ENCODE assay signal across 9 cellular contexts in genomic region chr15:74726774-74727164, GRCh38. TPM values are rescaled to one million over a fixed set of nuclear protein-coding genes. Genes with fewer than 3 reads are reported as not detected.
DNase-seq lines count a peak whose midpoint lies in the region; ATAC-seq and TF ChIP-seq lines count a peak whose summit lies in the region.
"Had no signal": no experiment of that assay in that cellular context is flagged by ENCODE, and none has a peak within 500 bp of the region (broad histone marks: within the 10 kb centered on the region; RNA-seq: fewer than 3 reads in every experiment).

No MANE protein-coding gene starts in this region.

- intact Hi-C loops in IMR-90 (cut with micrococcal nuclease), result no loop called here

- no peak for DNase-seq in AG04449 (ENCODE audit: low read depth, low spot score)
- no peak for DNase-seq in IMR-90
- DNase-seq in choroid plexus epithelial cell (ENCODE audit: low read depth), result no peak
- DNase-seq in naive thymus-derived CD8-positive, alpha-beta T cell, result no peak
- no peak for DNase-seq in NCI-H187 treated with DMSO at 0.1 percent for 48 hours (lab: John Stamatoyannopoulos, UW)
- no peak for DNase-seq in GM10248 (ENCODE audit: extremely low spot score)
- DNase-seq in RPMI8226, result no peak
- no peak for DNase-seq in effector CD8-positive, alpha-beta T cell (lab: John Stamatoyannopoulos, UW)
- DNase-seq: SHP77 treated with DMSO at 0.1 percent for 48 hours had no signal

- WGBS in IMR-90 (ENCODE audit: extremely low coverage in 2 of 2, insufficient read length in 1 of 2), 2 experiments, result 48% methylated on average over 14 of the region's 24 CpGs; no CpG with 5 or more reads in 1 of the 2 experiments

- peak overlapping the region; percentile 80 for H3K4me2 ChIP-seq in IMR-90 (ENCODE audit: low read depth, low read length)

- H3K27ac Mint-ChIP-seq in naive thymus-derived CD8-positive, alpha-beta T cell, result peak overlapping the region in 2 of 10 donors; percentile 20 to 62

- peak overlapping the region; percentile 22; the same call in 1 of the 2 replicates for H3K14ac ChIP-seq in IMR-90 (replicated peaks; ENCODE audit: low read depth, low read length)

- peak overlapping the region; percentile 71 to 84 (median 80) for H3K4me3 Mint-ChIP-seq in naive thymus-derived CD8-positive, alpha-beta T cell

- H3K9ac ChIP-seq in IMR-90 (ENCODE audit: low read depth, low read length), result no peak overlapping the region

- no TSS peak for BruUV-seq in IMR-90 (replicated peaks; lab: Mats Ljungman, UMichigan)

- no peaks in the 10 kb centered on the region for H3K4me1 ChIP-seq in IMR-90 (ENCODE audit: control insufficient read depth, insufficient read depth, low read length)

- peak overlapping the region; percentile 76 for H2AK9ac ChIP-seq in IMR-90 (replicated peaks; ENCODE audit: low read depth, low read length, poor library complexity)

- no peaks in the 10 kb centered on the region for H3K9me3 Mint-ChIP-seq in naive thymus-derived CD8-positive, alpha-beta T cell

- H3K27me3 Mint-ChIP-seq in naive thymus-derived CD8-positive, alpha-beta T cell, result peaks cover 12 to 27% (median 21%) of the 10 kb centered on the region in 5 donors

- H3K4me3 ChIP-seq in AG04449 (ENCODE audit: low read depth, low read length), result peak overlapping the region; percentile 47
- H3K4me3 ChIP-seq in IMR-90 (ENCODE audit: insufficient read depth, low read depth, low read length), result peak overlapping the region; percentile 45; the same call in 1 of the 2 replicates
- H3K4me3 ChIP-seq in choroid plexus epithelial cell (ENCODE audit: low read depth, low read length), result peak overlapping the region; percentile 47

- no peak overlapping the region for H2BK5ac ChIP-seq in IMR-90 (ENCODE audit: low read depth, low read length, poor library complexity, severe bottlenecking)

- in situ Hi-C loops in IMR-90 (cut with MboI; ENCODE audit: low sequenced_read_pairs), result no loop called here

- no peaks in the 10 kb centered on the region for H3K9me3 ChIP-seq in IMR-90 (ENCODE audit: control insufficient read depth, insufficient read depth, low read length)

- 0 out of 2 replicates have a peak overlapping the region, but pooled peaks have one; percentile 2 for H2BK120ac ChIP-seq in IMR-90 (ENCODE audit: low read depth, low read length)

- POLR2A ChIA-PET in AG04449 (lab: Yijun Ruan, JAX), result no interaction called here
- POLR2A ChIA-PET in IMR-90 (lab: Charles Lee; ENCODE audit: unreplicated experiment), result no interaction called here
- POLR2A ChIA-PET in naive thymus-derived CD8-positive, alpha-beta T cell (lab: Charles Lee), result interaction anchor here (0.5 to 2.1 kb wide), 3 partner anchors 31 to 1327 kb away, joined by 4 to 6 read pairs (median 4); partner anchors contain the start of gene EDC3
- POLR2A ChIA-PET in GM10248 (lab: Yijun Ruan, JAX), result no interaction called here

- no peaks in the 10 kb centered on the region; the same call in 1 of the 2 replicates for H4K20me1 ChIP-seq in IMR-90 (ENCODE audit: insufficient read depth, low read length)

- peaks cover 71% of the 10 kb centered on the region for H3K27me3 ChIP-seq in IMR-90 (ENCODE audit: control insufficient read depth, insufficient read depth, low read length)

- H2AK5ac ChIP-seq in IMR-90 (ENCODE audit: low read depth, low read length), result no peak overlapping the region

- TF ChIP-seq CTCF in AG04449 (IDR thresholded peaks at IDR 0.05; ENCODE audit: insufficient read depth, low read length, missing control alignments), result no peak
- no peak for TF ChIP-seq CTCF in IMR-90 (conservative IDR thresholded peaks at IDR 0.05; ENCODE audit: low read depth, low read length)
- no peak for TF ChIP-seq CTCF in choroid plexus epithelial cell (conservative IDR thresholded peaks at IDR 0.05; ENCODE audit: low read depth, low read length)
- no peak for TF ChIP-seq CTCF in GM10248 (IDR thresholded peaks at IDR 0.05; ENCODE audit: control extremely low read depth, extremely low read depth, low read depth, missing control alignments)

- peak overlapping the region in 1 of 2 experiments; percentile 58; a peak in 1 of 4 replicates for H4K8ac ChIP-seq in IMR-90 (ENCODE audit: low read depth in 2 of 2, low read length in 2 of 2)

- H3K79me1 ChIP-seq in IMR-90 (ENCODE audit: low read depth in 1 of 2, low read length in 2 of 2), result no peaks in the 10 kb centered on the region

- ATAC-seq in IMR-90 (ENCODE audit: low read depth), result no peak
- ATAC-seq in naive thymus-derived CD8-positive, alpha-beta T cell, result no peak

- H2BK15ac ChIP-seq in IMR-90 (ENCODE audit: low read depth, low read length), result no peak overlapping the region

- no peak overlapping the region for H3K56ac ChIP-seq in IMR-90 (ENCODE audit: extremely low read depth, insufficient read depth, low read length)

- CTCF ChIA-PET in AG04449 (lab: Yijun Ruan, JAX) (interaction anchor here (0.9 to 2.0 kb wide), 2 partner anchors 42 to 92 kb away, joined by 3 to 8 read pairs; no protein-coding TSS in a partner anchor), IMR-90 (lab: Yijun Ruan, JAX) (no interaction called here), GM10248 (lab: Yijun Ruan, JAX) (interaction anchor here (0.8 to 3.4 kb wide), 2 partner anchors 42 to 50 kb away, joined by 3 to 12 read pairs; no protein-coding TSS in a partner anchor)

- H3K9me1 ChIP-seq in IMR-90 (ENCODE audit: insufficient read depth, low read length), result peaks cover 5% of the 10 kb centered on the region

- H2BK20ac ChIP-seq in IMR-90 (ENCODE audit: low read depth, low read length), result no peak overlapping the region

- peak overlapping the region; percentile 56 for H3K4ac ChIP-seq in IMR-90 (ENCODE audit: low read depth, low read length)

- no peaks in the 10 kb centered on the region for H3K36me3 ChIP-seq in IMR-90 (ENCODE audit: control insufficient read depth, insufficient read depth, low read length)

- H3K18ac ChIP-seq in IMR-90 (ENCODE audit: low read depth, low read length), result no peak overlapping the region

- no peak overlapping the region; the same call in 1 of the 2 replicates for H4K91ac ChIP-seq in IMR-90 (ENCODE audit: insufficient read depth, low read depth, low read length)

- no peaks in the 10 kb centered on the region for H3K36me3 Mint-ChIP-seq in naive thymus-derived CD8-positive, alpha-beta T cell

- TF ChIP-seq POLR2A in IMR-90 (IDR thresholded peaks at IDR 0.05; ENCODE audit: low read depth, low read length), result no peak

- dilution Hi-C loops in IMR-90 (cut with HindIII; ENCODE audit: low sequenced_read_pairs, unreplicated experiment), result no loop called here

- H3K23ac ChIP-seq in IMR-90 (ENCODE audit: low read depth, low read length), result peak overlapping the region; percentile 59; the same call in 1 of the 2 replicates

- peaks cover 4 to 13% (median 10%) of the 10 kb centered on the region in 4 donors for H3K4me1 Mint-ChIP-seq in naive thymus-derived CD8-positive, alpha-beta T cell

- no peak for TF ChIP-seq RAD21 in IMR-90 (IDR thresholded peaks at IDR 0.05; ENCODE audit: low read length)

- H3K27ac ChIP-seq in IMR-90 (ENCODE audit: insufficient read depth, low read length), result no peak overlapping the region

- H4K5ac ChIP-seq in IMR-90 (ENCODE audit: low read depth, low read length), result no peak overlapping the region

- H2AFZ ChIP-seq in IMR-90 (replicated peaks; ENCODE audit: low read length, poor library complexity), result peak overlapping the region; percentile 87

TF ChIP-seq in IMR-90, 13 proteins besides CTCF, POLR2A, EP300 and RAD21 (continues in another document):
- TF ChIP-seq CEBPB (IDR thresholded peaks at IDR 0.05; ENCODE audit: low read depth, low read length) (no peak), MAFK (IDR thresholded peaks at IDR 0.05; ENCODE audit: low read depth, low read length) (no peak), RFX5 (IDR thresholded peaks at IDR 0.05; ENCODE audit: low read depth, low read length) (no peak), MAZ (IDR thresholded peaks at IDR 0.05; ENCODE audit: borderline replicate concordance, low read depth, low read length) (no peak), CHD1 (IDR thresholded peaks at IDR 0.05; ENCODE audit: low read depth, low read length) (no peak), RCOR1 (IDR thresholded peaks at IDR 0.05; ENCODE audit: insufficient replicate concordance, low read length) (no peak), SMC3 (IDR thresholded peaks at IDR 0.05; ENCODE audit: low read depth, low read length) (no peak)

RNA-seq across cellular contexts. Expression of gene CYP1A1, which starts 1.4 kb away (rescaled TPM):
- under 0.01 TPM in 2 replicates for total RNA-seq in IMR-90 (2012; rRNA removed)
- 0.03 and 0.04 TPM in 2 replicates for polyA plus RNA-seq in IMR-90 (2012; rRNA removed)
- 0.02 TPM in 1 of 2 replicates, not detected in the other for polyA plus RNA-seq in IMR-90 (2012; cell fraction: cytosol; rRNA removed)
- 0.05 and 0.06 TPM in 2 replicates for polyA plus RNA-seq in IMR-90 (2012; cell fraction: nucleus; rRNA removed; ENCODE audit: low replicate concordance)
- under 1 TPM; 0.18 to 0.27 TPM for total RNA-seq in naive thymus-derived CD8-positive, alpha-beta T cell
- not detected for polyA plus RNA-seq in naive thymus-derived CD8-positive, alpha-beta T cell

RNA-seq across cellular contexts. Expression of gene CYP1A2, which starts 21.9 kb away (rescaled TPM):
- total RNA-seq in IMR-90 (2012; rRNA removed), result not detected in 2 replicates
- not detected in 2 replicates for polyA plus RNA-seq in IMR-90 (2012; rRNA removed)
- polyA plus RNA-seq in IMR-90 (2012; cell fraction: cytosol; rRNA removed), result not detected in 2 replicates
- polyA plus RNA-seq in IMR-90 (2012; cell fraction: nucleus; rRNA removed; ENCODE audit: low replicate concordance), result not detected in 2 replicates
- total RNA-seq in naive thymus-derived CD8-positive, alpha-beta T cell, result not detected
- not detected for polyA plus RNA-seq in naive thymus-derived CD8-positive, alpha-beta T cell

RNA-seq across cellular contexts. Expression of gene EDC3, which starts 30.9 kb away (rescaled TPM):
- total RNA-seq in IMR-90 (2012; rRNA removed), result 16.7 and 16.8 TPM in 2 replicates
- 36.7 and 38.0 TPM in 2 replicates for polyA plus RNA-seq in IMR-90 (2012; rRNA removed)
- polyA plus RNA-seq in IMR-90 (2012; cell fraction: cytosol; rRNA removed), result 16.6 and 19.1 TPM in 2 replicates
- 58.0 and 58.3 TPM in 2 replicates for polyA plus RNA-seq in IMR-90 (2012; cell fraction: nucleus; rRNA removed; ENCODE audit: low replicate concordance)
- 10 to 100 TPM; 38.6 to 41.2 TPM for total RNA-seq in naive thymus-derived CD8-positive, alpha-beta T cell
- polyA plus RNA-seq in naive thymus-derived CD8-positive, alpha-beta T cell, result 10 to 100 TPM; 29.3 to 35.2 (median 33.9) TPM

RNA-seq across cellular contexts. Expression of gene CSK, which starts 55.1 kb away (rescaled TPM):
- total RNA-seq in IMR-90 (2012; rRNA removed), result 10.8 and 13.6 TPM in 2 replicates
- 42.5 and 54.0 TPM in 2 replicates for polyA plus RNA-seq in IMR-90 (2012; rRNA removed)
- 33.3 and 58.6 TPM in 2 replicates for polyA plus RNA-seq in IMR-90 (2012; cell fraction: cytosol; rRNA removed)
- polyA plus RNA-seq in IMR-90 (2012; cell fraction: nucleus; rRNA removed; ENCODE audit: low replicate concordance), result 97.3 and 182 TPM in 2 replicates
- 100 to 1,000 TPM; 220 TPM for total RNA-seq in naive thymus-derived CD8-positive, alpha-beta T cell
- polyA plus RNA-seq in naive thymus-derived CD8-positive, alpha-beta T cell, result 100 to 1,000 TPM in 1 of 3 donors, 10 to 100 TPM in 2; 70.8 to 124 (median 79.8) TPM
